In genomic region chr4:102560743-102561341, GRCh38 we compare ENCODE assay signal across 19 cellular contexts. TPM values are rescaled to one million over a fixed set of nuclear protein-coding genes. Genes with fewer than 3 reads are reported as not detected.
DNase-seq lines count a peak whose midpoint lies in the region; ATAC-seq, FAIRE-seq and TF ChIP-seq lines count a peak whose summit lies in the region.
"Had no signal": no experiment of that assay in that cellular context is flagged by ENCODE, and none has a peak within 500 bp of the region (broad histone marks: within the 10 kb centered on the region; RNA-seq: fewer than 3 reads in every experiment).

No MANE protein-coding gene starts in this region.

- H3K36me3 ChIP-seq in right lobe of liver (no peaks in the 10 kb centered on the region), HepG2 (replicated peaks in 1 of 2; ENCODE audit: control insufficient read depth in 1 of 2, insufficient read depth in 2 of 2, low read length in 2 of 2) (peaks cover 0 to 6% of the 10 kb centered on the region in 2 experiments; a peak in 2 of 5 replicates), GM12878 (ENCODE audit: control insufficient read depth in 2 of 2, insufficient read depth in 2 of 2, low read length in 1 of 2) (peaks cover 2 to 15% of the 10 kb centered on the region in 2 experiments; a peak in 2 of 4 replicates), uterus (no peaks in the 10 kb centered on the region), brain microvascular endothelial cell (replicated peaks) (no peaks in the 10 kb centered on the region)
- H3K36me3 ChIP-seq: BE2C, gastrocnemius medialis had no signal

- SMC1A ChIA-PET in GM12878 (lab: Charles Lee; ENCODE audit: uncharacterized antibody, unreplicated experiment) = interaction anchor here (1.0 to 5.2 kb wide), 6 partner anchors 8 to 55 kb away, joined by 3 to 39 read pairs (median 10); no protein-coding TSS in a partner anchor

- no peak for DNase-seq in right lobe of liver
- DNase-seq in HepG2 (ENCODE audit: low spot score) = no peak
- DNase-seq in GM12878 (ENCODE audit: low read depth, low spot score) = no peak
- DNase-seq in memory B cell (ENCODE audit: low spot score in 2 of 2) = no peak
- DNase-seq in uterus = no peak
- DNase-seq in brain microvascular endothelial cell = no peak
- DNase-seq in NCI-H1694 treated with DMSO at 0.1 percent for 48 hours (lab: John Stamatoyannopoulos, UW) = no peak
- DNase-seq: BE2C; effector CD8-positive, alpha-beta T cell; EL; gastrocnemius medialis; NCI-H1417; NCI-H510A; stimulated activated CD4-positive, alpha-beta T cell treated with anti-CD3 and anti-CD28 coated beads, Interleukin-4, amount 100 ng/mL, for 24 hours; stimulated activated naive CD4-positive, alpha-beta T cell; T-helper 9 cell had no signal

- CTCF ChIA-PET in HepG2 (lab: Yijun Ruan, JAX; ENCODE audit: low intra/inter-chr PET ratio, low total read pairs) = no interaction called here
- CTCF ChIA-PET in GM12878 (lab: Yijun Ruan, JAX) = interaction anchor here (1.0 to 1.8 kb wide), 4 partner anchors 14 to 60 kb away, joined by 3 to 6 read pairs (median 4); no protein-coding TSS in a partner anchor

- FAIRE-seq in HepG2 (lab: Jason Lieb, UNC) = no peak
- FAIRE-seq in GM12878 (lab: Jason Lieb, UNC) = no peak
- FAIRE-seq: keratinocyte, RCC 7860 had no signal

- peak overlapping the region; percentile 32 for H3K4me3 Mint-ChIP-seq in memory B cell

- H3K9me3 Mint-ChIP-seq in memory B cell = no peaks in the 10 kb centered on the region

- intact Hi-C loops in right lobe of liver (cut with DNase I) = no loop called here
- intact Hi-C loops in HepG2 (cut with micrococcal nuclease; ENCODE audit: unreplicated experiment) = no loop called here
- intact Hi-C loops in GM12878 (cut with micrococcal nuclease; ENCODE audit: unreplicated experiment) = no loop called here
- intact Hi-C loops in uterus (cut with DNase I; ENCODE audit: low total_unique reads) = no loop called here

- POLR2A ChIA-PET in HepG2 (lab: Yijun Ruan, JAX) = no interaction called here
- POLR2A ChIA-PET in GM12878 (lab: Charles Lee) = interaction anchor here (1.1 to 7.5 kb wide), 3 partner anchors 14 to 24 kb away, joined by 3 to 52 read pairs (median 4); no protein-coding TSS in a partner anchor

- no peaks in the 10 kb centered on the region for H3K27me3 Mint-ChIP-seq in memory B cell

- TF ChIP-seq RAD21 in HepG2 (CRISPR knock-in tag; IDR thresholded peaks at IDR 0.05) = no peak
- TF ChIP-seq RAD21 in GM12878 (IDR thresholded peaks at IDR 0.05; ENCODE audit: insufficient read depth, low read depth, low read length) = no peak

- H3K27ac Mint-ChIP-seq in memory B cell = peak overlapping the region; percentile 71

- RAD21 ChIA-PET in GM12878 (lab: Charles Lee; ENCODE audit: unreplicated experiment) = interaction anchor here (0.9 to 1.4 kb wide), 3 partner anchors 14 to 26 kb away, joined by 3 to 4 read pairs (median 4); no protein-coding TSS in a partner anchor

- TF ChIP-seq EP300 in HepG2 (IDR thresholded peaks at IDR 0.05; ENCODE audit: low read depth in 2 of 2, low read length in 2 of 2) (no peak), HepG2 (CRISPR knock-in tag; IDR thresholded peaks at IDR 0.05; ENCODE audit: borderline replicate concordance) (no peak), GM12878 (IDR thresholded peaks at IDR 0.05; ENCODE audit: borderline replicate concordance in 1 of 2, control insufficient read depth in 1 of 2, low read depth in 2 of 2, low read length in 2 of 2) (no peak)

- WGBS in right lobe of liver (ENCODE audit: insufficient coverage, low coverage, low lambda C conversion rate, missing lambda C conversion rate) = 72% methylated on average over 4 of the region's 4 CpGs
- 94% methylated on average over 4 of the region's 4 CpGs for WGBS in HepG2 (ENCODE audit: low lambda C conversion rate)
- WGBS in GM12878 (ENCODE audit: insufficient coverage, insufficient replicate concordance, low lambda C conversion rate, missing lambda C conversion rate) = 56% methylated on average over 4 of the region's 4 CpGs

- H3K27ac ChIP-seq in right lobe of liver (no peak overlapping the region), HepG2 (ENCODE audit: extremely low read length, insufficient read depth, low read length) (no peak overlapping the region), GM12878 (ENCODE audit: control insufficient read depth, insufficient read depth) (peak overlapping the region; percentile 40; the same call in 1 of the 2 replicates), uterus (peak overlapping the region; percentile 77 to 80), brain microvascular endothelial cell (no peak overlapping the region)
- H3K27ac ChIP-seq: gastrocnemius medialis had no signal

- no peak overlapping the region for H3K4me3 ChIP-seq in right lobe of liver
- no peak overlapping the region for H3K4me3 ChIP-seq in HepG2 (replicated peaks in 1 of 3; ENCODE audit: insufficient read depth in 1 of 3, low read depth in 2 of 3, low read length in 3 of 3)
- no peak overlapping the region for H3K4me3 ChIP-seq in GM12878
- peak overlapping the region in 1 of 2 donors; percentile 2 for H3K4me3 ChIP-seq in uterus
- no peak overlapping the region for H3K4me3 ChIP-seq in brain microvascular endothelial cell (ENCODE audit: low read depth, low read length)
- H3K4me3 ChIP-seq: gastrocnemius medialis had no signal

- BruUV-seq in HepG2 (replicated peaks; lab: Mats Ljungman, UMichigan) (no TSS peak), GM12878 (replicated peaks; lab: Mats Ljungman, UMichigan) (no TSS peak)

- H4K20me1 ChIP-seq in HepG2 (ENCODE audit: insufficient read depth, low read length) (no peaks in the 10 kb centered on the region), GM12878 (ENCODE audit: control insufficient read depth, insufficient read depth) (no peaks in the 10 kb centered on the region)

- no peak for TF ChIP-seq CTCF in right lobe of liver (IDR thresholded peaks at IDR 0.05)
- no peak for TF ChIP-seq CTCF in HepG2 (CRISPR knock-in tag; IDR thresholded peaks at IDR 0.05)
- TF ChIP-seq CTCF in GM12878 (IDR thresholded peaks at IDR 0.05 in 2 of 3, conservative IDR thresholded peaks at IDR 0.05 in 1 of 3; ENCODE audit: control insufficient read depth in 2 of 3, extremely low read depth in 1 of 3, insufficient read depth in 1 of 3, low read depth in 3 of 3, low read length in 3 of 3) = no peak
- TF ChIP-seq CTCF in uterus (IDR thresholded peaks at IDR 0.05) = no peak
- TF ChIP-seq CTCF in brain microvascular endothelial cell (IDR thresholded peaks at IDR 0.05; ENCODE audit: low read depth, low read length, missing control alignments) = no peak

- no peak for TF ChIP-seq POLR2A in right lobe of liver (IDR thresholded peaks at IDR 0.05)
- no peak for TF ChIP-seq POLR2A in HepG2 (IDR thresholded peaks at IDR 0.05; ENCODE audit: insufficient read depth in 1 of 2, low read depth in 2 of 2, low read length in 2 of 2)
- no peak for TF ChIP-seq POLR2A in GM12878 (IDR thresholded peaks at IDR 0.05; ENCODE audit: low read depth, low read length)
- no peak for TF ChIP-seq POLR2A in uterus (IDR thresholded peaks at IDR 0.05)

- no peak overlapping the region for H3K4me2 ChIP-seq in HepG2 (ENCODE audit: low read depth, low read length)
- H3K4me2 ChIP-seq in GM12878 (ENCODE audit: control insufficient read depth, insufficient read depth) = no peak overlapping the region

- H3K9ac ChIP-seq in HepG2 (ENCODE audit: insufficient read depth, low read depth, low read length) (no peak overlapping the region), GM12878 (ENCODE audit: control insufficient read depth, insufficient read depth, low read length) (no peak overlapping the region)

- H3K4me1 Mint-ChIP-seq in memory B cell = peaks cover 49% of the 10 kb centered on the region

- in situ Hi-C loops in HepG2 (cut with HindIII; ENCODE audit: extremely low pct_ligation_motif_present, low pct_unique_long_range_greater_than_20kb) = no loop called here
- in situ Hi-C loops in GM12878 (cut with MboI) = no loop called here
- in situ Hi-C loops in brain microvascular endothelial cell (cut with HindIII; ENCODE audit: low pct_ligation_motif_present, low sequenced_read_pairs) = no loop called here

- H3K9me3 ChIP-seq in right lobe of liver = no peaks in the 10 kb centered on the region
- H3K9me3 ChIP-seq in HepG2 (ENCODE audit: low read length) = no peaks in the 10 kb centered on the region
- no peaks in the 10 kb centered on the region for H3K9me3 ChIP-seq in GM12878 (replicated peaks; ENCODE audit: control insufficient read depth, insufficient read depth, low read length)
- H3K9me3 ChIP-seq in uterus = no peaks in the 10 kb centered on the region
- H3K9me3 ChIP-seq: BE2C, gastrocnemius medialis had no signal

- H3K4me1 ChIP-seq in right lobe of liver (peaks cover 0 to 12% (median 3%) of the 10 kb centered on the region in 4 donors), HepG2 (ENCODE audit: insufficient read depth, low read length) (no peaks in the 10 kb centered on the region), GM12878 (ENCODE audit: control insufficient read depth, insufficient read depth, low read length) (peaks cover 45% of the 10 kb centered on the region), uterus (peaks cover 0 to 6% of the 10 kb centered on the region in 2 donors)
- H3K4me1 ChIP-seq: BE2C had no signal

- H2AFZ ChIP-seq in HepG2 (ENCODE audit: low read length) (no peak overlapping the region), GM12878 (ENCODE audit: control insufficient read depth, low read depth, low read length) (no peak overlapping the region)

- ATAC-seq in right lobe of liver (peak in 3 of 4 donors; percentile 36 to 64 (median 43)), HepG2 (no peak), GM12878 (peak; percentile 2; the same call in 1 of the 3 replicates), memory B cell (ENCODE audit: low read depth) (no peak), GM21825 (IDR thresholded peaks at IDR 0.05; ENCODE audit: unreplicated experiment) (no peak)

- H3K79me2 ChIP-seq in HepG2 (ENCODE audit: insufficient read depth, low read length) = no peaks in the 10 kb centered on the region
- H3K79me2 ChIP-seq in GM12878 (ENCODE audit: control insufficient read depth, insufficient read depth, low read length) = peaks cover 57% of the 10 kb centered on the region

- H3K36me3 Mint-ChIP-seq in memory B cell = peaks cover 14% of the 10 kb centered on the region

- no peaks in the 10 kb centered on the region for H3K27me3 ChIP-seq in right lobe of liver
- no peaks in the 10 kb centered on the region for H3K27me3 ChIP-seq in HepG2 (ENCODE audit: control insufficient read depth in 1 of 2, insufficient read depth in 2 of 2, low read length in 2 of 2)
- H3K27me3 ChIP-seq in GM12878 (replicated peaks in 1 of 2; ENCODE audit: control insufficient read depth in 2 of 2, insufficient read depth in 2 of 2, low read length in 1 of 2) = no peaks in the 10 kb centered on the region
- H3K27me3 ChIP-seq in uterus = no peaks in the 10 kb centered on the region
- no peaks in the 10 kb centered on the region for H3K27me3 ChIP-seq in brain microvascular endothelial cell (replicated peaks)
- H3K27me3 ChIP-seq: BE2C, gastrocnemius medialis had no signal

RNA-seq across cellular contexts. Expression of gene NFKB1, which starts 59.7 kb away (rescaled TPM):
- 10 to 100 TPM; 13.8 to 48.6 (median 17.5) TPM for total RNA-seq in right lobe of liver
- total RNA-seq in HepG2 (2016; rRNA removed; fragmentation: Illumina TruSeq; extraction: Trizol) = 31.6 and 37.6 TPM in 2 replicates
- total RNA-seq in HepG2 (2016; cell fraction: cytosol; rRNA removed; fragmentation: Illumina TruSeq; extraction: Trizol; ENCODE audit: low read depth) = 5.7 and 5.8 TPM in 2 replicates
- 32.0 and 36.4 TPM in 2 replicates for total RNA-seq in HepG2 (2016; cell fraction: insoluble cytoplasmic fraction; rRNA removed; fragmentation: Illumina TruSeq; extraction: Trizol)
- total RNA-seq in HepG2 (2016; cell fraction: membrane; rRNA removed; fragmentation: Illumina TruSeq; extraction: Trizol) = 16.5 and 17.1 TPM in 2 replicates
- 21.7 and 23.1 TPM in 2 replicates for total RNA-seq in HepG2 (2016; cell fraction: nucleus; rRNA removed; fragmentation: Illumina TruSeq; extraction: Trizol)
- 15.3 and 15.4 TPM in 2 replicates for polyA plus RNA-seq in HepG2 (2011; rRNA removed)
- 13.4 and 14.7 TPM in 2 replicates for polyA plus RNA-seq in HepG2 (2011; cell fraction: cytosol; rRNA removed)
- polyA plus RNA-seq in HepG2 (2011; cell fraction: nucleus; rRNA removed) = 13.2 and 14.1 TPM in 2 replicates
- polyA plus RNA-seq in HepG2 (2012) = 16.4 TPM in 2 replicates
- 2.1 and 2.3 TPM in 2 replicates for polyA plus RNA-seq in HepG2 (2016; cell fraction: cytosol; fragmentation: Illumina TruSeq; extraction: Trizol; ENCODE audit: low read depth)
- 30.3 and 33.0 TPM in 2 replicates for polyA plus RNA-seq in HepG2 (2016; cell fraction: insoluble cytoplasmic fraction; fragmentation: Illumina TruSeq; extraction: Trizol; ENCODE audit: low read depth)
- polyA plus RNA-seq in HepG2 (2016; cell fraction: membrane; fragmentation: Illumina TruSeq; extraction: Trizol; ENCODE audit: low read depth) = 6.8 and 8.3 TPM in 2 replicates
- 20.3 and 23.7 TPM in 2 replicates for polyA plus RNA-seq in HepG2 (2016; cell fraction: nucleus; fragmentation: Illumina TruSeq; extraction: Trizol; ENCODE audit: insufficient read depth, low read depth)
- polyA minus RNA-seq in HepG2 (2011; rRNA and poly(A)+ RNA removed; ENCODE audit: low replicate concordance) = 23.9 and 27.4 TPM in 2 replicates
- 12.5 and 12.7 TPM in 2 replicates for polyA minus RNA-seq in HepG2 (2011; cell fraction: cytosol; rRNA and poly(A)+ RNA removed)
- polyA minus RNA-seq in HepG2 (2011; cell fraction: nucleus; rRNA and poly(A)+ RNA removed) = 35.7 and 38.5 TPM in 2 replicates
- total RNA-seq in GM12878 (2013; cell fraction: nucleolus; rRNA removed) = 92.3 and 97.9 TPM in 2 replicates
- 51.0 and 53.0 TPM in 2 replicates for total RNA-seq in GM12878 (2014; rRNA removed)
- 67.4 and 68.6 TPM in 2 replicates for total RNA-seq in GM12878 (2014; rRNA removed; fragmentation: Illumina TruSeq; extraction: Trizol)
- 106 and 110 TPM in 2 replicates for total RNA-seq in GM12878 (2021)
- 43.4 TPM for polyA plus RNA-seq in GM12878 (2011; ENCODE audit: low read depth)
- 67.0 and 69.7 TPM in 2 replicates for polyA plus RNA-seq in GM12878 (2011; rRNA removed)
- polyA plus RNA-seq in GM12878 (2011; cell fraction: cytosol; rRNA removed) = 66.5 and 76.6 TPM in 2 replicates
- 68.3 and 72.4 TPM in 2 replicates for polyA plus RNA-seq in GM12878 (2011; cell fraction: nucleus; rRNA removed)
- polyA plus RNA-seq in GM12878 (2012) = 46.4 and 59.8 TPM in 2 replicates
- polyA plus RNA-seq in GM12878 (2014; fragmentation: Illumina TruSeq; extraction: Trizol) = 82.1 and 85.3 TPM in 2 replicates
- polyA plus RNA-seq in GM12878 (2014; fragmentation: Nextera tagmentation; extraction: Ambion mirVana) = 10 to 100 TPM; 20.8 to 32.7 TPM
- 61.6 and 62.3 TPM in 2 replicates for polyA plus RNA-seq in GM12878 (2014; rRNA removed)
- polyA plus RNA-seq in GM12878 (2016; fragmentation: Nextera tagmentation; extraction: Ambion mirVana) = 1 to 10 TPM; 8.7 to 9.0 TPM
- polyA minus RNA-seq in GM12878 (2011; rRNA and poly(A)+ RNA removed) = 104 and 111 TPM in 2 replicates
- 35.4 and 41.8 TPM in 2 replicates for polyA minus RNA-seq in GM12878 (2011; cell fraction: cytosol; rRNA and poly(A)+ RNA removed)
- polyA minus RNA-seq in GM12878 (2011; cell fraction: nucleus; rRNA and poly(A)+ RNA removed) = 42.3 and 64.8 TPM in 2 replicates
- 10 to 100 TPM; 18.8 to 56.3 (median 30.8) TPM for total RNA-seq in uterus

Comparison
In these comparisons a context has a peak if more than half of its experiments do, and no peak if none do; other contexts are left out.
1. ATAC-seq: peak in right lobe of liver (3 of 4) and GM12878 (single experiment); none in HepG2 (single experiment), memory B cell (single experiment) and GM21825 (single experiment).
2. H3K27ac ChIP-seq: peak in GM12878 (single experiment) and uterus (2 of 2); none in right lobe of liver (0 of 3), HepG2 (single experiment) and brain microvascular endothelial cell (single experiment).